ENCODE assay signal across 7 cellular contexts in genomic region chrX:133083899-133084298, GRCh38. TPM values are rescaled to one million over a fixed set of nuclear protein-coding genes. Genes with fewer than 3 reads are reported as not detected.
"Had no signal": no experiment of that assay in that cellular context is flagged by ENCODE, and none has a peak within 500 bp of the region (broad histone marks: within the 10 kb centered on the region; RNA-seq: fewer than 3 reads in every experiment).

No MANE protein-coding gene starts in this region.

- H3K4me3 ChIP-seq: K562 had no signal

- ATAC-seq: HepG2, K562 had no signal

- H3K27ac ChIP-seq: HL-60, KMS-11 had no signal

- DNase-seq: IMR-90, KBM-7 had no signal

RNA-seq across cellular contexts. Expression of gene USP26, which starts 13.0 kb away (rescaled TPM):
- total RNA-seq: HepG2, HT-29, IMR-90 had no signal
